Comparison of ENCODE assay signal across 25 cellular contexts in the genomic region with DNA sequence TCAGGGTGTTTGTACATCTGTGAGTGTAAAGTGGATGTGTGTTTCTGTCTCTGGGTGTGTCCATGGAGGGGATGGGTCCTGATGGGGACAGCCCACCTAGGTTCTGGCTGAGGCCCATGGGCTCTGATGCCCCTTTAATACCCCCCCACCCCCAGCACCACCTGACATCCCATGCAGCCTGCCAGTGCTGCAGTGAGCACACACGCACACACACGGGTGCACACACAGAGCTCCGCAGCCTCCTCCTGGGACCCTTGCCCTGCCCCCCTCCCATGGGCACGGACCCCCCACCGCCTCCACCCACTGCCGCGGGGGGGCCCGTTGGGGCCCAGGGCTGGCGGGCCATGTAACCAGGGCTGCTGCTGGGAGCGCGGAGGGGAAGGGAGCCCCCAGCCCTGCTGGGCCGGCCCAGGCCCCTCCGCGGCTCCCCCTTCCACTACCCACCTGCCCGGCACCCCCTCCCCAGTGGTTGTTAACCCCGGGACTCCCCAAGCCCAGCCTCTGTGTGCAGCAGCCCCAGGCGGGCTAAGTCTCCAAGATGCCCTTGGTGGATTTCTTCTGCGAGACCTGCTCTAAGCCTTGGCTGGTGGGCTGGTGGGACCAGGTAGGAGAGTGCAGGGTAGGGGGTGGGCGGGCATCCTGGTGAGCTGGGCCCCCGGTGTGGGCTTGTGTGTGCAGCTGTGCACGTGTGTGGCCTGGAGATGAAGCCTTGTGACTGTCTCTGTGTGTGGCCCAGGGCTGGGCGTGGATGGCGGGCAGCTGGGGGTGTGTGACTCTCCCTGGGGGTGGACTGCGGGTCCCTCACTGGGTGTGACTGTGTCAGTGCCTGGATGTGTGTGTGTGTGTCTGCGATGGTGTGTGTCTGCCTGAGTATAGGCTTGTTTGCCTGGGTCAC. TPM values are rescaled to one million over a fixed set of nuclear protein-coding genes. Genes with fewer than 3 reads are reported as not detected.
DNase-seq lines count a peak whose midpoint lies in the region; ATAC-seq and TF ChIP-seq lines count a peak whose summit lies in the region.
"Had no signal": no experiment of that assay in that cellular context is flagged by ENCODE, and none has a peak within 500 bp of the region (broad histone marks: within the 10 kb centered on the region; RNA-seq: fewer than 3 reads in every experiment).

No MANE protein-coding gene starts in this region.

- H3K4me3 ChIP-seq in BLaER1 (no peak overlapping the region), HEK293 (ENCODE audit: low read depth, low read length) (no peak overlapping the region)
- H3K4me3 ChIP-seq: cardiac muscle cell, right lobe of liver had no signal

- no peak for TF ChIP-seq CTCF in HEK293 (tag by site-specific recombination; IDR thresholded peaks at IDR 0.05)
- no peak for TF ChIP-seq CTCF in omental fat pad (IDR thresholded peaks at IDR 0.05)

- peak overlapping the region; percentile 65 for H3K4me2 ChIP-seq in BLaER1

- H3K9ac ChIP-seq in BLaER1 = no peak overlapping the region
- H3K9ac ChIP-seq: parathyroid adenoma had no signal

- peaks cover 36% of the 10 kb centered on the region for H3K4me1 ChIP-seq in BLaER1
- H3K4me1 ChIP-seq in HEK293 (ENCODE audit: control insufficient read depth, insufficient read depth, low read length) = no peaks in the 10 kb centered on the region
- H3K4me1 ChIP-seq: parathyroid adenoma, right lobe of liver had no signal

- peak; percentile 5 for ATAC-seq in omental fat pad (ENCODE audit: low FRiP score)
- ATAC-seq in HG03354 (IDR thresholded peaks at IDR 0.05; ENCODE audit: poor library complexity, severe bottlenecking, unreplicated experiment) = no peak
- ATAC-seq in GM19023 (IDR thresholded peaks at IDR 0.05; ENCODE audit: unreplicated experiment) = no peak
- ATAC-seq: activated CD8-positive, alpha-beta T cell treated with anti-CD3 and anti-CD28 coated beads for 36 hours; Panc1 had no signal

- CTCF ChIA-PET in HEK293 (lab: Yijun Ruan, JAX) = no interaction called here

- POLR2A ChIA-PET in HEK293 (lab: Yijun Ruan, JAX) = no interaction called here

- H3K27me3 ChIP-seq in BLaER1 = no peaks in the 10 kb centered on the region
- H3K27me3 ChIP-seq: cardiac muscle cell, right lobe of liver had no signal

- DNase-seq in epidermal melanocyte (ENCODE audit: insufficient read length, low spot score) (peak; percentile 5), omental fat pad (ENCODE audit: low spot score) (no peak), KG1 (lab: John Stamatoyannopoulos, UW) (no peak), LoVo (ENCODE audit: low spot score) (no peak)
- DNase-seq: activated B cell treated with CpG ODN at 0.5 μM for 24 hours; activated CD8-positive, alpha-beta T cell treated with anti-CD3 and anti-CD28 coated beads for 36 hours; activated naive CD4-positive, alpha-beta T cell treated with anti-CD3 and anti-CD28 coated beads for 36 hours; activated T-cell treated with anti-CD3 and anti-CD28 coated beads, Interleukin-2, amount 50 U/mL, for 24 hours; CD4-positive, alpha-beta T cell; dermis blood vessel endothelial cell; DMS153; left colon; mesenchymal stem cell; NCI-H2081; NCI-H510A treated with DMSO at 0.1 percent for 48 hours; NK-92 treated with Interleukin-12 subunit alpha and Interleukin-12 subunit beta, amount 100 ng/mL, for 24 hours; right lobe of liver; T-helper 9 cell had no signal

- no peaks in the 10 kb centered on the region for H3K9me3 ChIP-seq in BLaER1
- H3K9me3 ChIP-seq in HEK293 (ENCODE audit: control insufficient read depth, insufficient read depth, low read depth, low read length) = no peaks in the 10 kb centered on the region
- H3K9me3 ChIP-seq: right lobe of liver had no signal

- H3K27ac ChIP-seq in BLaER1 (no peak overlapping the region), HEK293 (ENCODE audit: extremely low read depth, low read depth, low read length) (no peak overlapping the region)
- H3K27ac ChIP-seq: cardiac muscle cell, parathyroid adenoma, right lobe of liver had no signal

- H3K36me3 ChIP-seq in BLaER1 (peaks cover 73% of the 10 kb centered on the region), HEK293 (ENCODE audit: control insufficient read depth in 2 of 2, insufficient read depth in 1 of 2, low read length in 2 of 2) (no peaks in the 10 kb centered on the region)
- H3K36me3 ChIP-seq: cardiac muscle cell, right lobe of liver had no signal

- peaks cover 46% of the 10 kb centered on the region for H4K20me1 ChIP-seq in BLaER1

TF ChIP-seq in HEK293, 187 proteins besides CTCF, POLR2A, EP300 and RAD21:
- TF ChIP-seq, protein P1, sequence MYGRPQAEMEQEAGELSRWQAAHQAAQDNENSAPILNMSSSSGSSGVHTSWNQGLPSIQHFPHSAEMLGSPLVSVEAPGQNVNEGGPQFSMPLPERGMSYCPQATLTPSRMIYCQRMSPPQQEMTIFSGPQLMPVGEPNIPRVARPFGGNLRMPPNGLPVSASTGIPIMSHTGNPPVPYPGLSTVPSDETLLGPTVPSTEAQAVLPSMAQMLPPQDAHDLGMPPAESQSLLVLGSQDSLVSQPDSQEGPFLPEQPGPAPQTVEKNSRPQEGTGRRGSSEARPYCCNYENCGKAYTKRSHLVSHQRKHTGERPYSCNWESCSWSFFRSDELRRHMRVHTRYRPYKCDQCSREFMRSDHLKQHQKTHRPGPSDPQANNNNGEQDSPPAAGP (tag by site-specific recombination; IDR thresholded peaks at IDR 0.05) = 0 out of 2 replicates have a peak, but pooled peaks have one; percentile 47
- no peak for TF ChIP-seq REPIN1 (tag by site-specific recombination; IDR thresholded peaks at IDR 0.05; ENCODE audit: low read depth)
- TF ChIP-seq, protein P2, sequence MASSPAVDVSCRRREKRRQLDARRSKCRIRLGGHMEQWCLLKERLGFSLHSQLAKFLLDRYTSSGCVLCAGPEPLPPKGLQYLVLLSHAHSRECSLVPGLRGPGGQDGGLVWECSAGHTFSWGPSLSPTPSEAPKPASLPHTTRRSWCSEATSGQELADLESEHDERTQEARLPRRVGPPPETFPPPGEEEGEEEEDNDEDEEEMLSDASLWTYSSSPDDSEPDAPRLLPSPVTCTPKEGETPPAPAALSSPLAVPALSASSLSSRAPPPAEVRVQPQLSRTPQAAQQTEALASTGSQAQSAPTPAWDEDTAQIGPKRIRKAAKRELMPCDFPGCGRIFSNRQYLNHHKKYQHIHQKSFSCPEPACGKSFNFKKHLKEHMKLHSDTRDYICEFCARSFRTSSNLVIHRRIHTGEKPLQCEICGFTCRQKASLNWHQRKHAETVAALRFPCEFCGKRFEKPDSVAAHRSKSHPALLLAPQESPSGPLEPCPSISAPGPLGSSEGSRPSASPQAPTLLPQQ (tag by site-specific recombination; IDR thresholded peaks at IDR 0.05) = peak; percentile 59
- TF ChIP-seq, protein P3, sequence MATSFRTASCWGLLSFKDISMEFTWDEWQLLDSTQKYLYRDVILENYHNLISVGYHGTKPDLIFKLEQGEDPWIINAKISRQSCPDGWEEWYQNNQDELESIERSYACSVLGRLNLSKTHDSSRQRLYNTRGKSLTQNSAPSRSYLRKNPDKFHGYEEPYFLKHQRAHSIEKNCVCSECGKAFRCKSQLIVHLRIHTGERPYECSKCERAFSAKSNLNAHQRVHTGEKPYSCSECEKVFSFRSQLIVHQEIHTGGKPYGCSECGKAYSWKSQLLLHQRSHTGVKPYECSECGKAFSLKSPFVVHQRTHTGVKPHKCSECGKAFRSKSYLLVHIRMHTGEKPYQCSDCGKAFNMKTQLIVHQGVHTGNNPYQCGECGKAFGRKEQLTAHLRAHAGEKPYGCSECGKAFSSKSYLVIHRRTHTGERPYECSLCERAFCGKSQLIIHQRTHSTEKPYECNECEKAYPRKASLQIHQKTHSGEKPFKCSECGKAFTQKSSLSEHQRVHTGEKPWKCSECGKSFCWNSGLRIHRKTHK (tag by site-specific recombination; IDR thresholded peaks at IDR 0.05) = no peak
- TF ChIP-seq GLIS2 (tag by site-specific recombination; IDR thresholded peaks at IDR 0.05) = no peak; the same call in 1 of the 2 replicates
- TF ChIP-seq ZNF785 (tag by site-specific recombination; IDR thresholded peaks at IDR 0.05) = no peak
- no peak for TF ChIP-seq ZNF292 (tag by site-specific recombination; IDR thresholded peaks at IDR 0.05; ENCODE audit: borderline replicate concordance, low read depth)
- peak; percentile 59 for TF ChIP-seq ZIC2 (tag by site-specific recombination; IDR thresholded peaks at IDR 0.05)
- no peak for TF ChIP-seq ZNF843 (tag by site-specific recombination; IDR thresholded peaks at IDR 0.05)
- peak; percentile 85 for TF ChIP-seq EGR2 (tag by site-specific recombination; IDR thresholded peaks at IDR 0.05; ENCODE audit: low read depth)
- no peak for TF ChIP-seq MYNN (tag by site-specific recombination; IDR thresholded peaks at IDR 0.05; ENCODE audit: borderline replicate concordance)
- no peak for TF ChIP-seq ZNF626 (tag by site-specific recombination; IDR thresholded peaks at IDR 0.05)
- no peak for TF ChIP-seq HOXD13 (CRISPR knock-in tag; IDR thresholded peaks at IDR 0.05; ENCODE audit: borderline replicate concordance)
- TF ChIP-seq GLIS1 (tag by site-specific recombination; IDR thresholded peaks at IDR 0.05) = peak; percentile 99
- no peak for TF ChIP-seq HOXA7 (CRISPR knock-in tag; IDR thresholded peaks at IDR 0.05; ENCODE audit: borderline replicate concordance)
- TF ChIP-seq ZNF354C (tag by site-specific recombination; IDR thresholded peaks at IDR 0.05; ENCODE audit: borderline replicate concordance, low read depth) = no peak
- no peak for TF ChIP-seq ZNF133 (tag by site-specific recombination; IDR thresholded peaks at IDR 0.05)
- TF ChIP-seq ZNF621 (tag by site-specific recombination; IDR thresholded peaks at IDR 0.05) = no peak
- TF ChIP-seq ZFHX2 (tag by site-specific recombination; conservative IDR thresholded peaks at IDR 0.05) = peak; percentile 86
- TF ChIP-seq, protein P4, sequence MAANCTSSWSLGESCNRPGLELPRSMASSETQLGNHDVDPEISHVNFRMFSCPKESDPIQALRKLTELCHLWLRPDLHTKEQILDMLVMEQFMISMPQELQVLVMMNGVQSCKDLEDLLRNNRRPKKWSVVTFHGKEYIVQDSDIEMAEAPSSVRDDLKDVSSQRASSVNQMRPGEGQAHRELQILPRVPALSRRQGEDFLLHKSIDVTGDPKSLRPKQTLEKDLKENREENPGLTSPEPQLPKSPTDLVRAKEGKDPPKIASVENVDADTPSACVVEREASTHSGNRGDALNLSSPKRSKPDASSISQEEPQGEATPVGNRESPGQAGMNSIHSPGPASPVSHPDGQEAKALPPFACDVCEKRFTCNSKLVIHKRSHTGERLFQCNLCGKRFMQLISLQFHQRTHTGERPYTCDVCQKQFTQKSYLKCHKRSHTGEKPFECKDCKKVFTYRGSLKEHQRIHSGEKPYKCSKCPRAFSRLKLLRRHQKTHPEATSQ (tag by site-specific recombination; IDR thresholded peaks at IDR 0.05) = no peak
- TF ChIP-seq KLF1 (tag by site-specific recombination; IDR thresholded peaks at IDR 0.05) = peak; percentile 82
- TF ChIP-seq KLF8 (tag by site-specific recombination; IDR thresholded peaks at IDR 0.05) = peak; percentile 34; the same call in 1 of the 2 replicates

RNA-seq across cellular contexts. Expression of a gene that starts 32.6 kb away (rescaled TPM):
- total RNA-seq in omental fat pad = 10 to 100 TPM in 3 of 4 donors, 1 to 10 TPM in 1; 9.8 to 30.3 (median 16.2) TPM

RNA-seq across cellular contexts. Expression of a gene that starts 49.6 kb away (rescaled TPM):
- 100 to 1,000 TPM; 146 to 308 (median 195) TPM for total RNA-seq in omental fat pad

RNA-seq across cellular contexts. Expression of a gene that starts 50.2 kb away (rescaled TPM):
- total RNA-seq in omental fat pad = 10 to 100 TPM; 53.2 to 65.6 (median 59.3) TPM
